ENCODE assay signal across 14 cellular contexts in the genomic region with DNA sequence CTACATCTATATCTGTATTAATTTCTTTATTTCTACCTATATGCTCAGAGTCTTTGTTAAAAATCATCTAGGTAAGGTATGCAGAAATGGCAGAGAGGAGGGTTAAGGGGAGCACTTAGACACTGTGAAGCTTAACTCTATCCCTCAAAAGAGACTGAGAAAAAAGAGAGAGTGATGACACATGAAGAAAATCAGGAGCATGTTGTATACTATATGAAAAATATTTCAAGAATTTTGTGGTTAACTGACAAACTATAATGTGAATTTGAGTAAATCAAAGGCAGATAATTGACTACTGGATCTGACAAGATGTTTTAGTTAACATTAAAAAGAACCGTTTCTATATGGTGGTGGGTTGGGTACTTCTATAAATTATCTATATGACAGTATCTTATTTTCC.
"Had no signal": no experiment of that assay in that cellular context is flagged by ENCODE, and none has a peak within 500 bp of the region (broad histone marks: within the 10 kb centered on the region; RNA-seq: fewer than 3 reads in every experiment).

No MANE protein-coding gene starts in this region.

- H3K9me3 ChIP-seq: body of pancreas, esophagus squamous epithelium, vagina had no signal

- DNase-seq: activated CD4-positive, alpha-beta memory T cell treated with anti-CD3 and anti-CD28 coated beads for 36 hours; activated CD4-positive, alpha-beta T cell treated with anti-CD3 and anti-CD28 coated beads for 36 hours; activated CD8-positive, alpha-beta memory T cell treated with anti-CD3 and anti-CD28 coated beads, Interleukin-2, amount 10 ng/mL, durations not matched to agents 7 days and 5 days; activated naive CD4-positive, alpha-beta T cell treated with anti-CD3 and anti-CD28 coated beads, Interleukin-2, amount 10 ng/mL, durations not matched to agents 7 days and 5 days; activated T-cell treated with anti-CD3 and anti-CD28 coated beads, Interleukin-2, amount 50 U/mL, for 1 hour; body of pancreas; caudate nucleus; effector CD8-positive, alpha-beta T cell; esophagus squamous epithelium; naive thymus-derived CD4-positive, alpha-beta T cell; stimulated activated CD4-positive, alpha-beta T cell treated with anti-CD3 and anti-CD28 coated beads, Interleukin-2, amount 100 ng/mL, for 48 hours; T-helper 17 cell had no signal

- H3K27ac ChIP-seq: body of pancreas, coronary artery, esophagus squamous epithelium, vagina had no signal

- H3K4me3 ChIP-seq: body of pancreas, coronary artery, esophagus squamous epithelium, vagina had no signal

- H3K4me1 ChIP-seq: body of pancreas, esophagus squamous epithelium, vagina had no signal

- H3K36me3 ChIP-seq: esophagus squamous epithelium, vagina had no signal

- H3K27me3 ChIP-seq: body of pancreas, esophagus squamous epithelium, vagina had no signal
